Comparison of ENCODE assay signal across 8 cellular contexts in the genomic region with DNA sequence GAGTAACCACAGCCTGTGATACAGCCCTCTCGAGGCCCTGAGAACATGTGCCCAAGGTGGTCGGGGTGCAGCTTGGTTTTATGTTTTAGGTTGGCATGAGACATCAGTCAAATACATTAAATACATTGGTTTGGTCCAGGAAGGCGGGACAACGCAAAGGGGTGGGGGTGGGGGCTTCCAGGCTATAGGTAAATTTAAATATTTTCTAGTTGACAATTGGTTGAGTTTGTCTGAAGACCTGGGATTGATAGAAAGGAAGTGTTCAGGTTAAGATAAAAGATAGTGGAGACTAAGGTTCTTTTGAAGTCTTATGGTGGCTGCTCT. TPM values are rescaled to one million over a fixed set of nuclear protein-coding genes. Genes with fewer than 3 reads are reported as not detected.
DNase-seq lines count a peak whose midpoint lies in the region; ATAC-seq, FAIRE-seq and TF ChIP-seq lines count a peak whose summit lies in the region.

No MANE protein-coding gene starts in this region.

- H3K36me3 ChIP-seq in HepG2 (replicated peaks in 1 of 2; ENCODE audit: control insufficient read depth in 1 of 2, insufficient read depth in 2 of 2, low read length in 2 of 2) (peaks cover 7 to 21% of the 10 kb centered on the region in 2 experiments; a peak in 4 of 5 replicates), tibial nerve (peaks cover 0 to 26% (median 0%) of the 10 kb centered on the region in 3 donors)

- no peaks in the 10 kb centered on the region for H3K9me3 Mint-ChIP-seq in activated naive CD8-positive, alpha-beta T cell (ENCODE audit: low read depth)

- BruUV-seq in HepG2 (replicated peaks; lab: Mats Ljungman, UMichigan), result no TSS peak

- no peak for TF ChIP-seq RAD21 in HepG2 (CRISPR knock-in tag; IDR thresholded peaks at IDR 0.05)

- FAIRE-seq in HepG2 (lab: Jason Lieb, UNC), result no peak

- POLR2A ChIA-PET in HepG2 (lab: Yijun Ruan, JAX), result interaction anchor here (1.0 to 1.6 kb wide), 4 partner anchors 10 to 718 kb away, joined by 3 to 4 read pairs (median 4); a partner anchor contains a TSS

- H3K36me3 Mint-ChIP-seq in activated naive CD8-positive, alpha-beta T cell, result peaks cover 10% of the 10 kb centered on the region

- TF ChIP-seq POLR2A in HepG2 (IDR thresholded peaks at IDR 0.05; ENCODE audit: insufficient read depth in 1 of 2, low read depth in 2 of 2, low read length in 2 of 2) (no peak), tibial nerve (IDR thresholded peaks at IDR 0.05) (no peak)

- TF ChIP-seq CTCF in HepG2 (CRISPR knock-in tag; IDR thresholded peaks at IDR 0.05) (no peak), tibial nerve (IDR thresholded peaks at IDR 0.05) (no peak)

- H3K4me2 ChIP-seq in HepG2 (ENCODE audit: low read depth, low read length), result peak overlapping the region; percentile 99

- H3K9me3 ChIP-seq in HepG2 (ENCODE audit: low read length), result no peaks in the 10 kb centered on the region
- no peaks in the 10 kb centered on the region for H3K9me3 ChIP-seq in tibial nerve

- 50% methylated on average over 4 of the region's 4 CpGs for WGBS in HepG2 (ENCODE audit: low lambda C conversion rate)
- WGBS in tibial nerve, 2 donors, result 47 to 50% methylated on average over 4 of the region's 4 CpGs

- CTCF ChIA-PET in HepG2 (lab: Yijun Ruan, JAX; ENCODE audit: low intra/inter-chr PET ratio, low total read pairs), result no interaction called here

- peak overlapping the region; percentile 99 for H3K27ac ChIP-seq in HepG2 (ENCODE audit: extremely low read length, insufficient read depth, low read length)
- peak overlapping the region in 1 of 4 donors; percentile 97 for H3K27ac ChIP-seq in tibial nerve

- H3K4me3 ChIP-seq in HepG2 (replicated peaks in 1 of 3; ENCODE audit: insufficient read depth in 1 of 3, low read depth in 2 of 3, low read length in 3 of 3) (peak overlapping the region; percentile 67 to 83 (median 76)), tibial nerve (peak overlapping the region in 3 of 4 donors; percentile 69 to 91 (median 77))

- intact Hi-C loops in HepG2 (cut with micrococcal nuclease; ENCODE audit: unreplicated experiment), result no loop called here

- H3K27ac Mint-ChIP-seq in activated naive CD8-positive, alpha-beta T cell, result peak overlapping the region; percentile 94

- no peak for TF ChIP-seq EP300 in HepG2 (IDR thresholded peaks at IDR 0.05; ENCODE audit: low read depth in 2 of 2, low read length in 2 of 2)
- no peak for TF ChIP-seq EP300 in HepG2 (CRISPR knock-in tag; IDR thresholded peaks at IDR 0.05; ENCODE audit: borderline replicate concordance)
- TF ChIP-seq EP300 in tibial nerve (IDR thresholded peaks at IDR 0.05), result no peak

- H4K20me1 ChIP-seq in HepG2 (ENCODE audit: insufficient read depth, low read length), result peaks cover 21% of the 10 kb centered on the region

- H3K27me3 ChIP-seq in HepG2 (ENCODE audit: control insufficient read depth in 1 of 2, insufficient read depth in 2 of 2, low read length in 2 of 2) (no peaks in the 10 kb centered on the region; a peak in 1 of 5 replicates), tibial nerve (no peaks in the 10 kb centered on the region)

- peak overlapping the region; percentile 97 for H3K4me3 Mint-ChIP-seq in activated naive CD8-positive, alpha-beta T cell

- in situ Hi-C loops in HepG2 (cut with HindIII; ENCODE audit: extremely low pct_ligation_motif_present, low pct_unique_long_range_greater_than_20kb), result no loop called here

- no peak for ATAC-seq in HepG2

- H3K4me1 ChIP-seq in HepG2 (ENCODE audit: insufficient read depth, low read length), result peaks cover 32% of the 10 kb centered on the region
- peaks cover 0 to 39% (median 23%) of the 10 kb centered on the region in 4 donors for H3K4me1 ChIP-seq in tibial nerve

- peaks cover 60% of the 10 kb centered on the region for H3K4me1 Mint-ChIP-seq in activated naive CD8-positive, alpha-beta T cell (ENCODE audit: low read depth)

- DNase-seq in activated effector memory CD4-positive, alpha-beta T cell treated with anti-CD3 and anti-CD28 coated beads, Interleukin-2, amount 50 U/mL, for 16 hours, result peak; percentile 65
- no peak for DNase-seq in activated effector memory CD4-positive, alpha-beta T cell treated with Interleukin-2 at 50 U/mL for 16 hours
- DNase-seq in HepG2 (ENCODE audit: low spot score) (no peak), tibial nerve (ENCODE audit: low spot score in 2 of 2) (no peak), NOMO-1 treated with dmso at 0.1 percent for 144 hours (lab: John Stamatoyannopoulos, UW; ENCODE audit: unreplicated experiment) (no peak), HuH-7 (ENCODE audit: low spot score) (no peak)
- DNase-seq in effector CD8-positive, alpha-beta T cell (lab: John Stamatoyannopoulos, UW), result no peak

- H3K9ac ChIP-seq in HepG2 (ENCODE audit: insufficient read depth, low read depth, low read length), result peak overlapping the region; percentile 98

- peaks cover 55% of the 10 kb centered on the region for H3K79me2 ChIP-seq in HepG2 (ENCODE audit: insufficient read depth, low read length)

- no peaks in the 10 kb centered on the region for H3K27me3 Mint-ChIP-seq in activated naive CD8-positive, alpha-beta T cell

- H2AFZ ChIP-seq in HepG2 (ENCODE audit: low read length), result no peak overlapping the region

TF ChIP-seq in HepG2, 621 proteins besides CTCF, POLR2A, EP300 and RAD21:
- TF ChIP-seq, protein P1, sequence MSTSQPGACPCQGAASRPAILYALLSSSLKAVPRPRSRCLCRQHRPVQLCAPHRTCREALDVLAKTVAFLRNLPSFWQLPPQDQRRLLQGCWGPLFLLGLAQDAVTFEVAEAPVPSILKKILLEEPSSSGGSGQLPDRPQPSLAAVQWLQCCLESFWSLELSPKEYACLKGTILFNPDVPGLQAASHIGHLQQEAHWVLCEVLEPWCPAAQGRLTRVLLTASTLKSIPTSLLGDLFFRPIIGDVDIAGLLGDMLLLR (CRISPR knock-in tag; IDR thresholded peaks at IDR 0.05), result no peak
- 0 out of 2 replicates have a peak, but pooled peaks have one; percentile 13 for TF ChIP-seq ZNF850 (CRISPR knock-in tag; conservative IDR thresholded peaks at IDR 0.05)

RNA-seq across cellular contexts. Expression of a gene that starts 1.2 kb away (rescaled TPM):
- total RNA-seq in HepG2 (2016; rRNA removed; fragmentation: Illumina TruSeq; extraction: Trizol), result 11.1 and 14.7 TPM in 2 replicates
- total RNA-seq in HepG2 (2016; cell fraction: cytosol; rRNA removed; fragmentation: Illumina TruSeq; extraction: Trizol; ENCODE audit: low read depth), result 1.2 and 1.8 TPM in 2 replicates
- 11.4 and 14.6 TPM in 2 replicates for total RNA-seq in HepG2 (2016; cell fraction: insoluble cytoplasmic fraction; rRNA removed; fragmentation: Illumina TruSeq; extraction: Trizol)
- 4.6 and 5.1 TPM in 2 replicates for total RNA-seq in HepG2 (2016; cell fraction: membrane; rRNA removed; fragmentation: Illumina TruSeq; extraction: Trizol)
- total RNA-seq in HepG2 (2016; cell fraction: nucleus; rRNA removed; fragmentation: Illumina TruSeq; extraction: Trizol), result 15.4 and 18.7 TPM in 2 replicates
- 4.2 TPM in 2 replicates for polyA plus RNA-seq in HepG2 (2011; rRNA removed)
- polyA plus RNA-seq in HepG2 (2011; cell fraction: cytosol; rRNA removed), result 2.6 and 3.9 TPM in 2 replicates
- 7.2 and 7.9 TPM in 2 replicates for polyA plus RNA-seq in HepG2 (2011; cell fraction: nucleus; rRNA removed)
- polyA plus RNA-seq in HepG2 (2012), result 4.9 and 6.0 TPM in 2 replicates
- 0.29 and 0.40 TPM in 2 replicates for polyA plus RNA-seq in HepG2 (2016; cell fraction: cytosol; fragmentation: Illumina TruSeq; extraction: Trizol; ENCODE audit: low read depth)
- 8.7 TPM in 2 replicates for polyA plus RNA-seq in HepG2 (2016; cell fraction: insoluble cytoplasmic fraction; fragmentation: Illumina TruSeq; extraction: Trizol; ENCODE audit: low read depth)
- polyA plus RNA-seq in HepG2 (2016; cell fraction: membrane; fragmentation: Illumina TruSeq; extraction: Trizol; ENCODE audit: low read depth), result 1.2 and 1.5 TPM in 2 replicates
- 9.8 and 10.4 TPM in 2 replicates for polyA plus RNA-seq in HepG2 (2016; cell fraction: nucleus; fragmentation: Illumina TruSeq; extraction: Trizol; ENCODE audit: insufficient read depth, low read depth)
- polyA minus RNA-seq in HepG2 (2011; rRNA and poly(A)+ RNA removed; ENCODE audit: low replicate concordance), result 7.2 and 16.4 TPM in 2 replicates
- 12.3 and 13.2 TPM in 2 replicates for polyA minus RNA-seq in HepG2 (2011; cell fraction: cytosol; rRNA and poly(A)+ RNA removed)
- 44.2 and 45.0 TPM in 2 replicates for polyA minus RNA-seq in HepG2 (2011; cell fraction: nucleus; rRNA and poly(A)+ RNA removed)
- 1 to 10 TPM; 2.0 to 5.0 (median 4.0) TPM for total RNA-seq in tibial nerve

RNA-seq across cellular contexts. Expression of a gene that starts 42.1 kb away (rescaled TPM):
- total RNA-seq in HepG2 (2016; rRNA removed; fragmentation: Illumina TruSeq; extraction: Trizol), result 0.33 TPM in 1 of 2 replicates, not detected in the other
- total RNA-seq in HepG2 (2016; cell fraction: cytosol; rRNA removed; fragmentation: Illumina TruSeq; extraction: Trizol; ENCODE audit: low read depth), result 0.26 and 0.40 TPM in 2 replicates
- total RNA-seq in HepG2 (2016; cell fraction: insoluble cytoplasmic fraction; rRNA removed; fragmentation: Illumina TruSeq; extraction: Trizol), result 0.22 TPM in 1 of 2 replicates, not detected in the other
- 0.45 and 0.59 TPM in 2 replicates for total RNA-seq in HepG2 (2016; cell fraction: membrane; rRNA removed; fragmentation: Illumina TruSeq; extraction: Trizol)
- not detected in 2 replicates for total RNA-seq in HepG2 (2016; cell fraction: nucleus; rRNA removed; fragmentation: Illumina TruSeq; extraction: Trizol)
- polyA plus RNA-seq in HepG2 (2011; rRNA removed), result 1.3 and 1.9 TPM in 2 replicates
- polyA plus RNA-seq in HepG2 (2011; cell fraction: cytosol; rRNA removed), result 1.9 and 2.4 TPM in 2 replicates
- polyA plus RNA-seq in HepG2 (2011; cell fraction: nucleus; rRNA removed), result 1.1 and 1.2 TPM in 2 replicates
- polyA plus RNA-seq in HepG2 (2012), result 0.51 and 0.78 TPM in 2 replicates
- polyA plus RNA-seq in HepG2 (2016; cell fraction: cytosol; fragmentation: Illumina TruSeq; extraction: Trizol; ENCODE audit: low read depth), result 0.21 and 0.24 TPM in 2 replicates
- polyA plus RNA-seq in HepG2 (2016; cell fraction: insoluble cytoplasmic fraction; fragmentation: Illumina TruSeq; extraction: Trizol; ENCODE audit: low read depth), result 0.20 TPM in 1 of 2 replicates, not detected in the other
- polyA plus RNA-seq in HepG2 (2016; cell fraction: membrane; fragmentation: Illumina TruSeq; extraction: Trizol; ENCODE audit: low read depth), result 0.30 and 0.48 TPM in 2 replicates
- polyA plus RNA-seq in HepG2 (2016; cell fraction: nucleus; fragmentation: Illumina TruSeq; extraction: Trizol; ENCODE audit: insufficient read depth, low read depth), result 0.51 TPM in 1 of 2 replicates, not detected in the other
- polyA minus RNA-seq in HepG2 (2011; rRNA and poly(A)+ RNA removed; ENCODE audit: low replicate concordance), result 1.2 TPM in 1 of 2 replicates, not detected in the other
- polyA minus RNA-seq in HepG2 (2011; cell fraction: cytosol; rRNA and poly(A)+ RNA removed), result 0.59 TPM in 1 of 2 replicates, not detected in the other
- polyA minus RNA-seq in HepG2 (2011; cell fraction: nucleus; rRNA and poly(A)+ RNA removed), result 0.37 TPM in 1 of 2 replicates, not detected in the other
- not detected for total RNA-seq in tibial nerve
